38 cellular contexts compared by ENCODE assay signal in genomic region chr21:24509131-24509530, GRCh38.
"Had no signal": no experiment of that assay in that cellular context is flagged by ENCODE, and none has a peak within 500 bp of the region (broad histone marks: within the 10 kb centered on the region; RNA-seq: fewer than 3 reads in every experiment).

No MANE protein-coding gene starts in this region.

- H3K27ac Mint-ChIP-seq: activated naive CD4-positive, alpha-beta T cell treated with anti-CD3 and anti-CD28 coated beads for 36 hours; activated naive CD4-positive, alpha-beta T cell treated with anti-CD3 and anti-CD28 coated beads, Interleukin-2, amount 10 ng/mL, durations not matched to agents 7 days and 5 days; activated naive CD4-positive, alpha-beta T cell treated with anti-CD3 and anti-CD28 coated beads, Interleukin-2, amount 50 U/mL, for 24 hours; activated naive CD4-positive, alpha-beta T cell treated with anti-CD3 and anti-CD28 coated beads, Interleukin-2, amount 50 U/mL, for 72 hours; activated naive CD8-positive, alpha-beta T cell; activated naive CD8-positive, alpha-beta T cell treated with anti-CD3 and anti-CD28 coated beads for 36 hours; activated naive CD8-positive, alpha-beta T cell treated with anti-CD3 and anti-CD28 coated beads, Interleukin-2, amount 10 ng/mL, durations not matched to agents 7 days and 5 days; activated naive CD8-positive, alpha-beta T cell treated with anti-CD3 and anti-CD28 coated beads, Interleukin-2, amount 50 U/mL, for 24 hours; activated T-cell treated with anti-CD3 and anti-CD28 coated beads, Interleukin-2, amount 50 U/mL, for 24 hours; activated T-cell treated with anti-CD3 and anti-CD28 coated beads, Interleukin-2, amount 50 U/mL, for 72 hours; activated T-helper 1 cell treated with anti-CD3 and anti-CD28 coated beads, Interleukin-12 subunit alpha, Interleukin-12 subunit beta, Interleukin-2, Interleukin-4 antibody, amounts not matched to agents 30 ng/mL and 10 ng/mL and 1 ng/mL, durations not matched to agents 14 hours and 24 hours and 36 hours; activated T-helper 17 cell treated with anti-CD3 and anti-CD28 coated beads, Interleukin-2, amount 50 U/mL, for 72 hours; activated T-helper 2 cell treated with anti-CD3 and anti-CD28 coated beads, Interferon-gamma antibody, Interleukin-2, Interleukin-4, amounts not matched to agents 10 μg/mL and 5 μg/mL and 100 μg/mL, durations not matched to agents 14 hours and 24 hours and 36 hours; brain had no signal

- DNase-seq: activated effector memory CD4-positive, alpha-beta T cell treated with anti-CD3 and anti-CD28 coated beads, Interleukin-2, amount 50 U/mL, for 16 hours; activated effector memory CD4-positive, alpha-beta T cell treated with Interleukin-2 at 50 U/mL for 16 hours; activated gamma-delta T cell; activated gamma-delta T cell treated with Interleukin-2 at 50 U/mL for 16 hours; activated naive CD4-positive, alpha-beta T cell; activated naive CD4-positive, alpha-beta T cell treated with anti-CD3 and anti-CD28 coated beads for 36 hours; activated naive CD4-positive, alpha-beta T cell treated with anti-CD3 and anti-CD28 coated beads, Interleukin-2, amount 10 ng/mL, durations not matched to agents 7 days and 5 days; activated naive CD4-positive, alpha-beta T cell treated with anti-CD3 and anti-CD28 coated beads, Interleukin-2, amount 50 U/mL, for 16 hours; activated naive CD4-positive, alpha-beta T cell treated with Interleukin-2 at 50 U/mL for 16 hours; activated naive CD8-positive, alpha-beta T cell treated with anti-CD3 and anti-CD28 coated beads for 36 hours; activated naive CD8-positive, alpha-beta T cell treated with anti-CD3 and anti-CD28 coated beads, Interleukin-2, amount 10 ng/mL, durations not matched to agents 7 days and 5 days; activated naive CD8-positive, alpha-beta T cell treated with anti-CD3 and anti-CD28 coated beads, Interleukin-2, amount 50 U/mL, for 24 hours; activated T-cell treated with anti-CD3 and anti-CD28 coated beads, Interleukin-2, amount 50 U/mL, for 1 hour; activated T-cell treated with anti-CD3 and anti-CD28 coated beads, Interleukin-2, amount 50 U/mL, for 24 hours; activated T-cell treated with anti-CD3 and anti-CD28 coated beads, Interleukin-2, amount 50 U/mL, for 4 hours; activated T-cell treated with anti-CD3 and anti-CD28 coated beads, Interleukin-2, amount 50 U/mL, for 48 hours; activated T-cell treated with anti-CD3 and anti-CD28 coated beads, Interleukin-2, amount 50 U/mL, for 72 hours; adrenal gland; amniotic stem cell; amygdala; anterior cingulate cortex; aorta; body of pancreas; brain microvascular endothelial cell; caudate nucleus; central memory CD4-positive, alpha-beta T cell; cerebellar nuclear complex had no signal

- H3K4me1 Mint-ChIP-seq: activated naive CD4-positive, alpha-beta T cell treated with anti-CD3 and anti-CD28 coated beads, Interleukin-2, amount 10 ng/mL, durations not matched to agents 7 days and 5 days; activated naive CD4-positive, alpha-beta T cell treated with anti-CD3 and anti-CD28 coated beads, Interleukin-2, amount 50 U/mL, for 24 hours; activated naive CD8-positive, alpha-beta T cell treated with anti-CD3 and anti-CD28 coated beads for 36 hours; activated naive CD8-positive, alpha-beta T cell treated with anti-CD3 and anti-CD28 coated beads, Interleukin-2, amount 10 ng/mL, durations not matched to agents 7 days and 5 days; activated naive CD8-positive, alpha-beta T cell treated with anti-CD3 and anti-CD28 coated beads, Interleukin-2, amount 50 U/mL, for 24 hours; activated T-helper 17 cell treated with anti-CD3 and anti-CD28 coated beads, Interleukin-2, amount 50 U/mL, for 72 hours; brain; central memory CD8-positive, alpha-beta T cell had no signal

- H3K27ac ChIP-seq: adrenal gland, ascending aorta, body of pancreas, brain microvascular endothelial cell, breast epithelium, cardiac muscle cell had no signal

- H3K36me3 Mint-ChIP-seq: activated naive CD4-positive, alpha-beta T cell treated with anti-CD3 and anti-CD28 coated beads, Interleukin-2, amount 10 ng/mL, durations not matched to agents 7 days and 5 days; activated naive CD8-positive, alpha-beta T cell treated with anti-CD3 and anti-CD28 coated beads, Interleukin-2, amount 10 ng/mL, durations not matched to agents 7 days and 5 days; brain had no signal

- H3K9me3 Mint-ChIP-seq: activated naive CD8-positive, alpha-beta T cell treated with anti-CD3 and anti-CD28 coated beads, Interleukin-2, amount 10 ng/mL, durations not matched to agents 7 days and 5 days; activated T-helper 1 cell treated with anti-CD3 and anti-CD28 coated beads, Interleukin-12 subunit alpha, Interleukin-12 subunit beta, Interleukin-2, Interleukin-4 antibody, amounts not matched to agents 30 ng/mL and 10 ng/mL and 1 ng/mL, durations not matched to agents 14 hours and 24 hours and 36 hours; activated T-helper 2 cell treated with anti-CD3 and anti-CD28 coated beads, Interferon-gamma antibody, Interleukin-2, Interleukin-4, amounts not matched to agents 10 μg/mL and 5 μg/mL and 100 μg/mL, durations not matched to agents 14 hours and 24 hours and 36 hours had no signal

- H3K9me3 ChIP-seq: adrenal gland, ascending aorta, body of pancreas, breast epithelium had no signal

- H3K4me3 ChIP-seq: adrenal gland, ascending aorta, body of pancreas, breast epithelium, cardiac muscle cell had no signal

- H3K36me3 ChIP-seq: adrenal gland, ascending aorta, brain microvascular endothelial cell, breast epithelium, cardiac muscle cell had no signal

- H3K4me3 Mint-ChIP-seq: activated naive CD4-positive, alpha-beta T cell treated with anti-CD3 and anti-CD28 coated beads for 36 hours; activated naive CD4-positive, alpha-beta T cell treated with anti-CD3 and anti-CD28 coated beads, Interleukin-2, amount 10 ng/mL, durations not matched to agents 7 days and 5 days; activated naive CD4-positive, alpha-beta T cell treated with anti-CD3 and anti-CD28 coated beads, Interleukin-2, amount 50 U/mL, for 24 hours; activated naive CD8-positive, alpha-beta T cell; activated naive CD8-positive, alpha-beta T cell treated with anti-CD3 and anti-CD28 coated beads for 36 hours; activated naive CD8-positive, alpha-beta T cell treated with anti-CD3 and anti-CD28 coated beads, Interleukin-2, amount 10 ng/mL, durations not matched to agents 7 days and 5 days; activated naive CD8-positive, alpha-beta T cell treated with anti-CD3 and anti-CD28 coated beads, Interleukin-2, amount 50 U/mL, for 24 hours; activated T-cell treated with anti-CD3 and anti-CD28 coated beads, Interleukin-2, amount 50 U/mL, for 24 hours; activated T-cell treated with anti-CD3 and anti-CD28 coated beads, Interleukin-2, amount 50 U/mL, for 4 hours; activated T-cell treated with anti-CD3 and anti-CD28 coated beads, Interleukin-2, amount 50 U/mL, for 72 hours; activated T-helper 1 cell treated with anti-CD3 and anti-CD28 coated beads, Interleukin-12 subunit alpha, Interleukin-12 subunit beta, Interleukin-2, Interleukin-4 antibody, amounts not matched to agents 30 ng/mL and 10 ng/mL and 1 ng/mL, durations not matched to agents 14 hours and 24 hours and 36 hours; activated T-helper 17 cell treated with anti-CD3 and anti-CD28 coated beads, Interleukin-2, amount 50 U/mL, for 72 hours; brain; central memory CD8-positive, alpha-beta T cell had no signal

- H3K27me3 ChIP-seq: adrenal gland, ascending aorta, body of pancreas, brain microvascular endothelial cell, breast epithelium, cardiac muscle cell had no signal

- H3K27me3 Mint-ChIP-seq: activated naive CD4-positive, alpha-beta T cell treated with anti-CD3 and anti-CD28 coated beads, Interleukin-2, amount 10 ng/mL, durations not matched to agents 7 days and 5 days; activated naive CD4-positive, alpha-beta T cell treated with anti-CD3 and anti-CD28 coated beads, Interleukin-2, amount 50 U/mL, for 24 hours; activated naive CD8-positive, alpha-beta T cell; activated naive CD8-positive, alpha-beta T cell treated with anti-CD3 and anti-CD28 coated beads for 36 hours; activated naive CD8-positive, alpha-beta T cell treated with anti-CD3 and anti-CD28 coated beads, Interleukin-2, amount 10 ng/mL, durations not matched to agents 7 days and 5 days; activated naive CD8-positive, alpha-beta T cell treated with anti-CD3 and anti-CD28 coated beads, Interleukin-2, amount 50 U/mL, for 24 hours; activated T-cell treated with anti-CD3 and anti-CD28 coated beads, Interleukin-2, amount 50 U/mL, for 24 hours; activated T-helper 17 cell treated with anti-CD3 and anti-CD28 coated beads, Interleukin-2, amount 50 U/mL, for 72 hours; central memory CD8-positive, alpha-beta T cell had no signal
